Comparison of ENCODE assay signal across 13 cellular contexts in the genomic region with DNA sequence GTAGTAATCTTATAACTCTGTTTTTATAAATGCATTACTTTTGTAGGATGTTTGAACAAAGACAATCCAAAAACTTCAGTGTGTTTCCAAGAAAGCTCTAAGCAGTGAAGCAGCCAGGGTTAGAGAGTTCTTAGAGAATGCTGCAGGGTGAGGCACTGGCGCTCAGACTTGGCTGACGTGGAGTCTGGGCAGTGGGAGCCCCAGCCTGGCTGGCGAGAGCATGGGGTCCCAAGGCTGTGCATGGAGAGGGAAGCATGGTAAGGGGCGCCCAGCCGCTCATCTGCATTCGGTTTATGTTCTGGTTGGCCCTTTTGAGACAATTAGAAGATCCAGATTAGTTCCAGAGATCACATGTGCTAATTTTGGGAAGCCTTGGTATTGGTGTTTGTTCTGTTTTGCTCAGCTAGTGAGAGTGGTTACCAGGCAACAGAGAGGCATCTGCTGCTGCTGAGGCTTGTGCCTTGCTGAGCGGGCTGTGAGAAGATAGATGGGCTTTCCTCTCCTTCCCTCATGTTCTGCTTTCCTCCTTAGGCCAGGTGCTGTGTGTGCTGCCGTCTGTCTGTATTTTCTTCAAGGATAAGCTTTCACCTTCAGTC. TPM values are rescaled to one million over a fixed set of nuclear protein-coding genes. Genes with fewer than 3 reads are reported as not detected.
DNase-seq lines count a peak whose midpoint lies in the region; ATAC-seq, FAIRE-seq and TF ChIP-seq lines count a peak whose summit lies in the region.
"Had no signal": no experiment of that assay in that cellular context is flagged by ENCODE, and none has a peak within 500 bp of the region (broad histone marks: within the 10 kb centered on the region; RNA-seq: fewer than 3 reads in every experiment).

No MANE protein-coding gene starts in this region.

- in situ Hi-C loops in GM23248 (cut with MboI): no loop called here

- H3K4me1 ChIP-seq in GM23248 (ENCODE audit: insufficient read depth) (no peaks in the 10 kb centered on the region), pancreas (no peaks in the 10 kb centered on the region)
- H3K4me1 ChIP-seq: adrenal gland had no signal

- no peaks in the 10 kb centered on the region for H3F3A ChIP-seq in GM23248 (ENCODE audit: insufficient read depth)

- no peak for FAIRE-seq in pancreas (lab: Jason Lieb, UNC)
- FAIRE-seq: TTC549 had no signal

- 55 to 59% methylated on average over 8 of the region's 8 CpGs for WGBS in GM23248 (ENCODE audit: low coverage in 1 of 2, low lambda C conversion rate in 2 of 2, missing lambda C conversion rate in 2 of 2), 2 experiments
- 89% methylated on average over 8 of the region's 8 CpGs for WGBS in pancreas, 2 donors

- no peak overlapping the region for H3K27ac ChIP-seq in GM23248
- no peak overlapping the region for H3K27ac ChIP-seq in pancreas
- H3K27ac ChIP-seq: C4-2B had no signal

- H3K79me2 ChIP-seq in GM23248 (ENCODE audit: insufficient read depth): peaks cover 32% of the 10 kb centered on the region

- ATAC-seq in pancreas: peak in 3 of 4 donors; percentile 35 to 75 (median 69)
- no peak for ATAC-seq in left colon
- no peak for ATAC-seq in GM18520 (IDR thresholded peaks at IDR 0.05; ENCODE audit: unreplicated experiment)

- H3K36me3 ChIP-seq in GM23248 (ENCODE audit: low read depth) (peaks cover 18% of the 10 kb centered on the region; the same call in 1 of the 2 replicates), pancreas (peaks cover 0 to 37% (median 0%) of the 10 kb centered on the region in 3 donors)

- no peaks in the 10 kb centered on the region for H3K9me2 ChIP-seq in GM23248 (ENCODE audit: insufficient read depth)

- H4K20me1 ChIP-seq in GM23248 (ENCODE audit: insufficient read depth): no peaks in the 10 kb centered on the region

- H3K4me3 ChIP-seq in GM23248 (no peak overlapping the region), pancreas (no peak overlapping the region)
- H3K4me3 ChIP-seq: adrenal gland, smooth muscle cell had no signal

- no peak overlapping the region for H3K4me2 ChIP-seq in GM23248 (ENCODE audit: unreplicated experiment)
- H3K4me2 ChIP-seq: smooth muscle cell had no signal

- no peaks in the 10 kb centered on the region for H3K27me3 ChIP-seq in GM23248 (replicated peaks; ENCODE audit: insufficient read depth)
- no peaks in the 10 kb centered on the region for H3K27me3 ChIP-seq in pancreas
- H3K27me3 ChIP-seq: adrenal gland had no signal

- H3K9me3 ChIP-seq in GM23248 (ENCODE audit: low read depth) (no peaks in the 10 kb centered on the region), pancreas (no peaks in the 10 kb centered on the region)
- H3K9me3 ChIP-seq: adrenal gland had no signal

- no peak overlapping the region for H3K9ac ChIP-seq in GM23248

- H2AFZ ChIP-seq in GM23248: no peak overlapping the region

- DNase-seq in GM23248 (peak; percentile 15), anterior cingulate cortex (lab: John Stamatoyannopoulos, UW) (peak in 39 of 58 donors; percentile 16 to 79 (median 47)), head of caudate nucleus (peak in 29 of 42 donors; percentile 16 to 85 (median 57)), pancreas (peak in 1 of 6 donors; percentile 8), left colon (no peak), NCI-H345 treated with DMSO at 0.1 percent for 48 hours (lab: John Stamatoyannopoulos, UW; ENCODE audit: unreplicated experiment) (no peak)
- no peak for DNase-seq in stimulated activated CD4-positive, alpha-beta T cell treated with anti-CD3 and anti-CD28 coated beads, Interleukin-15, amount 100 ng/mL, for 24 hours
- DNase-seq: NCI-H2227 treated with DMSO at 0.1 percent for 48 hours had no signal

- intact Hi-C loops in head of caudate nucleus (cut with DNase I) (no loop called here), pancreas (cut with DNase I) (no loop called here), left colon (cut with DNase I, micrococcal nuclease) (no loop called here)

- no peak for TF ChIP-seq CTCF in pancreas (IDR thresholded peaks at IDR 0.05)

RNA-seq across cellular contexts. Expression of a gene that starts 10.3 kb away (rescaled TPM):
- 104 and 110 TPM in 2 replicates for total RNA-seq in GM23248 (2014; rRNA removed; shearing (Covaris generic))
- polyA plus RNA-seq in GM23248 (2016; fragmentation: Nextera tagmentation; extraction: Ambion mirVana) (65.6 and 74.0 TPM in 2 replicates), pancreas (10 to 100 TPM; 67.7 to 93.2 TPM)
- total RNA-seq in pancreas (10 to 100 TPM; 42.6 to 68.3 (median 52.5) TPM), left colon (100 to 1,000 TPM; 149 to 158 TPM)

RNA-seq across cellular contexts. Expression of a gene that starts 33.8 kb away (rescaled TPM):
- 16.7 and 26.8 TPM in 2 replicates for total RNA-seq in GM23248 (2014; rRNA removed; shearing (Covaris generic))
- polyA plus RNA-seq in GM23248 (2016; fragmentation: Nextera tagmentation; extraction: Ambion mirVana): 25.3 and 26.3 TPM in 2 replicates
- total RNA-seq in pancreas: 10 to 100 TPM; 13.1 to 23.8 (median 19.9) TPM
- polyA plus RNA-seq in pancreas: 10 to 100 TPM; 52.6 to 94.5 TPM
- total RNA-seq in left colon: 10 to 100 TPM; 45.1 to 46.0 TPM

Comparison
In these comparisons a context has a peak if more than half of its experiments do, and no peak if none do; other contexts are left out.
1. DNase-seq: peak in GM23248 (single experiment), anterior cingulate cortex (39 of 58) and head of caudate nucleus (29 of 42); none in left colon (0 of 2), NCI-H345 treated with DMSO at 0.1 percent for 48 hours (single experiment) and stimulated activated CD4-positive, alpha-beta T cell treated with anti-CD3 and anti-CD28 coated beads, Interleukin-15, amount 100 ng/mL, for 24 hours (single experiment).
2. ATAC-seq: peak in pancreas (3 of 4); none in left colon (single experiment) and GM18520 (single experiment).